9 cellular contexts compared by ENCODE assay signal in the genomic region with DNA sequence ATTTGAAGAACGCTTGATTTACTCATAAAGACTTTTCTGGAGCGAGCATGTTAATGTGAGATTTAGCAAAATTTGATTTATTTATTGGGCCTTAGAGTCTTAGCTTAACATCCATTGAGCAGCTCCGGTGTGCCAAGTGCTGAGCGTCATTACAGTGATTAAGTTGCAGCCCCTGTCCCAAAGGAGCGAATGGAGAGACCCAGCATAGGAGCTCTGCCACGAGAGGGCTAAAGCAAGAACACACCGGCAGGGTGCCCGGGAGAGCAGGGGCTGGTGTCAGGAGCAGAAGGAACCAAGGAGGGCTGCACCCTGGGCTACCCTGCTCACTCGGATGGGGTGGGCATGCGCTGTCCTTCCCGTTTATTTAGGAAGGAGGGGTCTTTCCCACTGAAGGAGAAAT. TPM values are rescaled to one million over a fixed set of nuclear protein-coding genes. Genes with fewer than 3 reads are reported as not detected.
DNase-seq lines count a peak whose midpoint lies in the region; ATAC-seq lines count a peak whose summit lies in the region.
"Had no signal": no experiment of that assay in that cellular context is flagged by ENCODE, and none has a peak within 500 bp of the region (broad histone marks: within the 10 kb centered on the region; RNA-seq: fewer than 3 reads in every experiment).

No MANE protein-coding gene starts in this region.

- no peaks in the 10 kb centered on the region for H3K27me3 Mint-ChIP-seq in activated CD4-positive, alpha-beta T cell treated with anti-CD3 and anti-CD28 coated beads, Interleukin-2, amount 10 ng/mL, durations not matched to agents 7 days and 5 days
- no peaks in the 10 kb centered on the region for H3K27me3 Mint-ChIP-seq in activated CD4-positive, alpha-beta memory T cell treated with anti-CD3 and anti-CD28 coated beads, Interleukin-2, amount 10 ng/mL, durations not matched to agents 7 days and 5 days
- H3K27me3 Mint-ChIP-seq in immature natural killer cell (ENCODE audit: low read depth in 3 of 3) = peaks cover 11 to 26% (median 24%) of the 10 kb centered on the region in 3 donors
- no peaks in the 10 kb centered on the region for H3K27me3 Mint-ChIP-seq in stimulated activated naive CD8-positive, alpha-beta T cell treated with anti-CD3 and anti-CD28 coated beads, Interleukin-15, amount 100 ng/mL, for 72 hours

- CTCF ChIA-PET in activated CD4-positive, alpha-beta T cell treated with anti-CD3 and anti-CD28 coated beads, Interleukin-2, amount 10 ng/mL, durations not matched to agents 7 days and 5 days (lab: Charles Lee) = interaction anchor here (1.2 to 1.4 kb wide), 3 partner anchors 10 to 19 kb away, joined by 3 to 4 read pairs (median 4); no protein-coding TSS in a partner anchor
- CTCF ChIA-PET in activated CD4-positive, alpha-beta memory T cell treated with anti-CD3 and anti-CD28 coated beads, Interleukin-2, amount 10 ng/mL, durations not matched to agents 7 days and 5 days (lab: Charles Lee) = interaction anchor here (4.2 to 8.6 kb wide), 2 partner anchors 13 to 41 kb away, joined by 18 to 84 read pairs; no protein-coding TSS in a partner anchor

- H3K9me3 Mint-ChIP-seq in activated CD4-positive, alpha-beta T cell treated with anti-CD3 and anti-CD28 coated beads, Interleukin-2, amount 10 ng/mL, durations not matched to agents 7 days and 5 days = no peaks in the 10 kb centered on the region
- no peaks in the 10 kb centered on the region for H3K9me3 Mint-ChIP-seq in activated CD4-positive, alpha-beta memory T cell treated with anti-CD3 and anti-CD28 coated beads, Interleukin-2, amount 10 ng/mL, durations not matched to agents 7 days and 5 days
- no peaks in the 10 kb centered on the region for H3K9me3 Mint-ChIP-seq in immature natural killer cell
- no peaks in the 10 kb centered on the region for H3K9me3 Mint-ChIP-seq in stimulated activated naive CD8-positive, alpha-beta T cell treated with anti-CD3 and anti-CD28 coated beads, Interleukin-15, amount 100 ng/mL, for 72 hours

- H3K36me3 Mint-ChIP-seq in activated CD4-positive, alpha-beta T cell treated with anti-CD3 and anti-CD28 coated beads, Interleukin-2, amount 10 ng/mL, durations not matched to agents 7 days and 5 days (ENCODE audit: low read depth) = peaks cover 59% of the 10 kb centered on the region
- H3K36me3 Mint-ChIP-seq in activated CD4-positive, alpha-beta memory T cell treated with anti-CD3 and anti-CD28 coated beads, Interleukin-2, amount 10 ng/mL, durations not matched to agents 7 days and 5 days (ENCODE audit: low read depth) = peaks cover 65% of the 10 kb centered on the region
- H3K36me3 Mint-ChIP-seq in immature natural killer cell = peaks cover 13 to 25% (median 14%) of the 10 kb centered on the region in 3 donors

- peak overlapping the region; percentile 93 for H3K4me3 Mint-ChIP-seq in activated CD4-positive, alpha-beta T cell treated with anti-CD3 and anti-CD28 coated beads, Interleukin-2, amount 10 ng/mL, durations not matched to agents 7 days and 5 days
- peak overlapping the region; percentile 83 for H3K4me3 Mint-ChIP-seq in activated CD4-positive, alpha-beta memory T cell treated with anti-CD3 and anti-CD28 coated beads, Interleukin-2, amount 10 ng/mL, durations not matched to agents 7 days and 5 days
- H3K4me3 Mint-ChIP-seq in immature natural killer cell = peak overlapping the region; percentile 92 to 99 (median 94)
- peak overlapping the region; percentile 90 for H3K4me3 Mint-ChIP-seq in stimulated activated naive CD8-positive, alpha-beta T cell treated with anti-CD3 and anti-CD28 coated beads, Interleukin-15, amount 100 ng/mL, for 72 hours

- POLR2A ChIA-PET in activated CD4-positive, alpha-beta T cell treated with anti-CD3 and anti-CD28 coated beads, Interleukin-2, amount 10 ng/mL, durations not matched to agents 7 days and 5 days (lab: Charles Lee) = no interaction called here
- POLR2A ChIA-PET in activated CD4-positive, alpha-beta memory T cell treated with anti-CD3 and anti-CD28 coated beads, Interleukin-2, amount 10 ng/mL, durations not matched to agents 7 days and 5 days (lab: Charles Lee) = interaction anchor here (0.7 to 12.1 kb wide), 12 partner anchors 8 to 137 kb away, joined by 3 to 823 read pairs (median 26); no protein-coding TSS in a partner anchor

- peak overlapping the region; percentile 99 for H3K27ac Mint-ChIP-seq in activated CD4-positive, alpha-beta T cell treated with anti-CD3 and anti-CD28 coated beads, Interleukin-2, amount 10 ng/mL, durations not matched to agents 7 days and 5 days
- H3K27ac Mint-ChIP-seq in activated CD4-positive, alpha-beta memory T cell treated with anti-CD3 and anti-CD28 coated beads, Interleukin-2, amount 10 ng/mL, durations not matched to agents 7 days and 5 days = peak overlapping the region; percentile 96
- peak overlapping the region; percentile 98 to 100 (median 99) for H3K27ac Mint-ChIP-seq in immature natural killer cell
- H3K27ac Mint-ChIP-seq in stimulated activated naive CD8-positive, alpha-beta T cell treated with anti-CD3 and anti-CD28 coated beads, Interleukin-15, amount 100 ng/mL, for 72 hours = peak overlapping the region; percentile 84 to 87

- peaks cover 69% of the 10 kb centered on the region for H3K4me1 Mint-ChIP-seq in activated CD4-positive, alpha-beta T cell treated with anti-CD3 and anti-CD28 coated beads, Interleukin-2, amount 10 ng/mL, durations not matched to agents 7 days and 5 days
- peaks cover 67% of the 10 kb centered on the region for H3K4me1 Mint-ChIP-seq in activated CD4-positive, alpha-beta memory T cell treated with anti-CD3 and anti-CD28 coated beads, Interleukin-2, amount 10 ng/mL, durations not matched to agents 7 days and 5 days
- H3K4me1 Mint-ChIP-seq in immature natural killer cell = peaks cover 80 to 96% of the 10 kb centered on the region in 2 donors
- H3K4me1 Mint-ChIP-seq in stimulated activated naive CD8-positive, alpha-beta T cell treated with anti-CD3 and anti-CD28 coated beads, Interleukin-15, amount 100 ng/mL, for 72 hours = peaks cover 64% of the 10 kb centered on the region

- DNase-seq in activated CD4-positive, alpha-beta T cell treated with anti-CD3 and anti-CD28 coated beads, Interleukin-2, amount 10 ng/mL, durations not matched to agents 7 days and 5 days = peak; percentile 31
- no peak for DNase-seq in activated CD4-positive, alpha-beta T cell treated with anti-CD3 and anti-CD28 coated beads, Interleukin-2, amount 50 U/mL, for 1 hour
- DNase-seq in activated CD4-positive, alpha-beta memory T cell treated with anti-CD3 and anti-CD28 coated beads, Interleukin-2, amount 10 ng/mL, durations not matched to agents 7 days and 5 days = peak; percentile 33
- DNase-seq in immature natural killer cell = no peak
- no peak for DNase-seq in stimulated activated naive CD8-positive, alpha-beta T cell treated with anti-CD3 and anti-CD28 coated beads, Interleukin-15, amount 100 ng/mL, for 72 hours
- no peak for DNase-seq in NCI-H2196 treated with DMSO at 0.1 percent for 48 hours (lab: John Stamatoyannopoulos, UW; ENCODE audit: unreplicated experiment)
- DNase-seq: amniotic stem cell had no signal

- ATAC-seq in stimulated activated naive CD8-positive, alpha-beta T cell treated with anti-CD3 and anti-CD28 coated beads, Interleukin-15, amount 100 ng/mL, for 72 hours = no peak
- ATAC-seq in GM21447 (IDR thresholded peaks at IDR 0.05; ENCODE audit: unreplicated experiment) (no peak), HG02970 (IDR thresholded peaks at IDR 0.05; ENCODE audit: low FRiP score, unreplicated experiment) (no peak)

RNA-seq across cellular contexts. Expression of a gene that starts 50.6 kb away (rescaled TPM):
- total RNA-seq in activated CD4-positive, alpha-beta T cell treated with anti-CD3 and anti-CD28 coated beads, Interleukin-2, amount 10 ng/mL, durations not matched to agents 7 days and 5 days = 100 to 1,000 TPM; 291 to 300 TPM
- total RNA-seq in activated CD4-positive, alpha-beta memory T cell treated with anti-CD3 and anti-CD28 coated beads, Interleukin-2, amount 10 ng/mL, durations not matched to agents 7 days and 5 days = 100 to 1,000 TPM; 338 to 348 TPM
- polyA plus RNA-seq in immature natural killer cell = 100 to 1,000 TPM; 214 to 250 (median 236) TPM

Comparison
In these comparisons a context has a peak if more than half of its experiments do, and no peak if none do; other contexts are left out.
1. DNase-seq: peak in activated CD4-positive, alpha-beta T cell treated with anti-CD3 and anti-CD28 coated beads, Interleukin-2, amount 10 ng/mL, durations not matched to agents 7 days and 5 days (single experiment) and activated CD4-positive, alpha-beta memory T cell treated with anti-CD3 and anti-CD28 coated beads, Interleukin-2, amount 10 ng/mL, durations not matched to agents 7 days and 5 days (single experiment); none in activated CD4-positive, alpha-beta T cell treated with anti-CD3 and anti-CD28 coated beads, Interleukin-2, amount 50 U/mL, for 1 hour (single experiment), immature natural killer cell (0 of 3), stimulated activated naive CD8-positive, alpha-beta T cell treated with anti-CD3 and anti-CD28 coated beads, Interleukin-15, amount 100 ng/mL, for 72 hours (0 of 2) and NCI-H2196 treated with DMSO at 0.1 percent for 48 hours (single experiment).
2. Peak in every context shown above with its lines, with median percentiles within 50 percentile points of each other: H3K27ac Mint-ChIP-seq and H3K4me3 Mint-ChIP-seq.